In the genomic region with DNA sequence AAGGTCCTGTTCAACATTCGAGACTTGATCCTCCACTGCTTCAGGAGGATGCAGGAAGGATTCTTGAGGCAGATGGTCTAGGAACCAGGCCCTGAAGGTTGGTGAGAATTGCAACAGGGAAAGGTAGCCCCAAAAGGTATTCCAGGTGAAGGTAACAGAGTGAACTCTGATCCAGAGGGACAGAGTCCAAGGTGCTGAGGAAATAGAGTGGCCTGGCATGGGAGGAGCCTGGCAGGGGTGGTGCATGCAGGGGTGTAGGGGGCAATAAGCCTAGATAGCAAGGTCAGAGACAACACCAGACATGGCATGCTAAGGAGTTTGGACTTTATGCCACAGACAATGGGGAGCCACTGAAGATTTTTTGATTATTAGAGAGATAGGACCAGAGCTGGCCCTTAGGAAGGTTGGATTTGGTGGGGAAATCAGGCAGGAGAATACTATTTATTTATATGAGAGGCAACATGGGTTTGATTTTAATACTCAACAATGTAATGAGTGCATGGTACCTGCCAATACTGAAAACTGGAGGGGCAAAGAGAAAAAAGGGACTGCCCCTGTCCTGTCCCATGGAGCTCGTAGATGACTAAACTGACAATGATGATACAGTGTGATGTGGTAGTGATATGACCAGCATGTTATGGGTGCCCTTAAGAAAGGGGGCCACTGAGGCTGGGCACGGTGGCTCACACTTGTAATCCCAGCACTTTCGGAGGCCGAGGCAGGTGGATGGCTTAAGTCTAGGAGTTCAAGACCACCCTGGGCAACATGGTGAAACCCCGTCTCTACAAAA, we compare ENCODE assay signal across 20 cellular contexts. TPM values are rescaled to one million over a fixed set of nuclear protein-coding genes. Genes with fewer than 3 reads are reported as not detected.
DNase-seq lines count a peak whose midpoint lies in the region; ATAC-seq, FAIRE-seq and TF ChIP-seq lines count a peak whose summit lies in the region.
"Had no signal": no experiment of that assay in that cellular context is flagged by ENCODE, and none has a peak within 500 bp of the region (broad histone marks: within the 10 kb centered on the region; RNA-seq: fewer than 3 reads in every experiment).

No MANE protein-coding gene starts in this region.

- H3K79me2 ChIP-seq in PC-9 (ENCODE audit: low read depth) = no peaks in the 10 kb centered on the region

- no peak overlapping the region for H3K4me3 ChIP-seq in PC-9
- H3K4me3 ChIP-seq: smooth muscle cell, thoracic aorta had no signal

- peak; percentile 15 for DNase-seq in activated naive CD4-positive, alpha-beta T cell treated with anti-CD3 and anti-CD28 coated beads for 36 hours
- DNase-seq in activated naive CD4-positive, alpha-beta T cell treated with Interleukin-2 at 50 U/mL for 16 hours = no peak
- DNase-seq in PC-9 = no peak
- DNase-seq in left lobe of liver (ENCODE audit: low spot score) = no peak
- no peak for DNase-seq in stimulated activated effector memory CD8-positive, alpha-beta T cell treated with anti-CD3 and anti-CD28 coated beads, Interleukin-12 subunit alpha, Interleukin-12 subunit beta, amount 100 ng/mL, for 72 hours (ENCODE audit: low spot score in 2 of 2)
- DNase-seq in GM19239 (ENCODE audit: insufficient read length, low spot score) = no peak
- DNase-seq in epidermal melanocyte (ENCODE audit: insufficient read length, low spot score) = no peak
- DNase-seq: activated effector memory CD4-positive, alpha-beta T cell treated with anti-CD3 and anti-CD28 coated beads, Interleukin-2, amount 50 U/mL, for 16 hours; cortex of kidney; DND-41; NCI-H1694 treated with DMSO at 0.1 percent for 48 hours; NCI-H2171; NCI-H526 had no signal

- no peaks in the 10 kb centered on the region for H3K36me3 Mint-ChIP-seq in activated naive CD4-positive, alpha-beta T cell treated with anti-CD3 and anti-CD28 coated beads for 36 hours (ENCODE audit: low read depth)
- no peaks in the 10 kb centered on the region for H3K36me3 Mint-ChIP-seq in stimulated activated effector memory CD8-positive, alpha-beta T cell treated with anti-CD3 and anti-CD28 coated beads, Interleukin-12 subunit alpha, Interleukin-12 subunit beta, amount 100 ng/mL, for 72 hours
- H3K36me3 Mint-ChIP-seq: stimulated activated memory B cell treated with anti-CD40 and anti-IgM and Interleukin-4, amounts not matched to agents 10 μg/mL and 1 μg/mL and 100 μg/mL, for 72 hours had no signal

- FAIRE-seq in GM19239 (lab: Jason Lieb, UNC) = no peak
- FAIRE-seq: H54, keratinocyte had no signal

- H3F3A ChIP-seq in PC-9 (ENCODE audit: insufficient read depth, low read depth) = peaks cover 60% of the 10 kb centered on the region

- H3K27me3 ChIP-seq in PC-9 (ENCODE audit: insufficient read depth, low read depth) = no peaks in the 10 kb centered on the region

- H3K4me1 Mint-ChIP-seq in activated naive CD4-positive, alpha-beta T cell treated with anti-CD3 and anti-CD28 coated beads for 36 hours (ENCODE audit: low read depth) = peaks cover 36% of the 10 kb centered on the region
- peaks cover 66% of the 10 kb centered on the region for H3K4me1 Mint-ChIP-seq in stimulated activated effector memory CD8-positive, alpha-beta T cell treated with anti-CD3 and anti-CD28 coated beads, Interleukin-12 subunit alpha, Interleukin-12 subunit beta, amount 100 ng/mL, for 72 hours

- intact Hi-C loops in activated naive CD4-positive, alpha-beta T cell treated with anti-CD3 and anti-CD28 coated beads for 36 hours (cut with micrococcal nuclease) = no loop called here
- intact Hi-C loops in PC-9 (cut with micrococcal nuclease; ENCODE audit: unreplicated experiment) = no loop called here

- no peak overlapping the region for H3K4me3 Mint-ChIP-seq in activated naive CD4-positive, alpha-beta T cell treated with anti-CD3 and anti-CD28 coated beads for 36 hours
- H3K4me3 Mint-ChIP-seq in stimulated activated effector memory CD8-positive, alpha-beta T cell treated with anti-CD3 and anti-CD28 coated beads, Interleukin-12 subunit alpha, Interleukin-12 subunit beta, amount 100 ng/mL, for 72 hours = no peak overlapping the region
- H3K4me3 Mint-ChIP-seq: stimulated activated memory B cell treated with anti-CD40 and anti-IgM and Interleukin-4, amounts not matched to agents 10 μg/mL and 1 μg/mL and 100 μg/mL, for 72 hours had no signal

- H2AFZ ChIP-seq in PC-9 = no peak overlapping the region

- CTCF ChIA-PET in activated naive CD4-positive, alpha-beta T cell treated with anti-CD3 and anti-CD28 coated beads for 36 hours (lab: Charles Lee) = no interaction called here
- CTCF ChIA-PET in PC-9 (lab: Charles Lee) = no interaction called here

- H3K9me3 Mint-ChIP-seq in activated naive CD4-positive, alpha-beta T cell treated with anti-CD3 and anti-CD28 coated beads for 36 hours = no peaks in the 10 kb centered on the region
- no peaks in the 10 kb centered on the region for H3K9me3 Mint-ChIP-seq in stimulated activated effector memory CD8-positive, alpha-beta T cell treated with anti-CD3 and anti-CD28 coated beads, Interleukin-12 subunit alpha, Interleukin-12 subunit beta, amount 100 ng/mL, for 72 hours
- H3K9me3 Mint-ChIP-seq: stimulated activated memory B cell treated with anti-CD40 and anti-IgM and Interleukin-4, amounts not matched to agents 10 μg/mL and 1 μg/mL and 100 μg/mL, for 72 hours had no signal

- ATAC-seq in left lobe of liver (peak; percentile 34), HG03097 (IDR thresholded peaks at IDR 0.05; ENCODE audit: low FRiP score, unreplicated experiment) (no peak)
- ATAC-seq in stimulated activated effector memory CD8-positive, alpha-beta T cell treated with anti-CD3 and anti-CD28 coated beads, Interleukin-12 subunit alpha, Interleukin-12 subunit beta, amount 100 ng/mL, for 72 hours = peak; percentile 83
- ATAC-seq: stimulated activated memory B cell treated with anti-CD40 and anti-IgM and Interleukin-4, amounts not matched to agents 10 μg/mL and 1 μg/mL and 100 μg/mL, for 72 hours had no signal

- POLR2A ChIA-PET in PC-9 (lab: Charles Lee; ENCODE audit: unreplicated experiment) = interaction anchor here (0.8 kb wide), 1 partner anchor 72 kb away, joined by 5 read pairs; no protein-coding TSS in a partner anchor

- H3K36me3 ChIP-seq in PC-9 (ENCODE audit: low read depth) = no peaks in the 10 kb centered on the region
- H3K36me3 ChIP-seq: thoracic aorta had no signal

- H4K20me1 ChIP-seq in PC-9 (ENCODE audit: insufficient read depth) = no peaks in the 10 kb centered on the region

- H3K27me3 Mint-ChIP-seq in activated naive CD4-positive, alpha-beta T cell treated with anti-CD3 and anti-CD28 coated beads for 36 hours (ENCODE audit: low read depth) = no peaks in the 10 kb centered on the region
- H3K27me3 Mint-ChIP-seq: stimulated activated memory B cell treated with anti-CD40 and anti-IgM and Interleukin-4, amounts not matched to agents 10 μg/mL and 1 μg/mL and 100 μg/mL, for 72 hours had no signal

- no peak overlapping the region for H3K27ac Mint-ChIP-seq in activated naive CD4-positive, alpha-beta T cell treated with anti-CD3 and anti-CD28 coated beads for 36 hours
- no peak overlapping the region for H3K27ac Mint-ChIP-seq in stimulated activated effector memory CD8-positive, alpha-beta T cell treated with anti-CD3 and anti-CD28 coated beads, Interleukin-12 subunit alpha, Interleukin-12 subunit beta, amount 100 ng/mL, for 72 hours
- H3K27ac Mint-ChIP-seq: stimulated activated memory B cell treated with anti-CD40 and anti-IgM and Interleukin-4, amounts not matched to agents 10 μg/mL and 1 μg/mL and 100 μg/mL, for 72 hours had no signal

- peaks cover 85% of the 10 kb centered on the region for H3K4me1 ChIP-seq in PC-9 (replicated peaks; ENCODE audit: insufficient read depth)

- BruUV-seq in PC-9 (replicated peaks; lab: Mats Ljungman, UMichigan) = no TSS peak

- peak overlapping the region; percentile 30 for H3K4me2 ChIP-seq in PC-9
- H3K4me2 ChIP-seq: KMS-11, smooth muscle cell had no signal

- H3K9me2 ChIP-seq in PC-9 (ENCODE audit: insufficient read depth) = no peaks in the 10 kb centered on the region

- no peaks in the 10 kb centered on the region for H3K9me3 ChIP-seq in PC-9 (ENCODE audit: insufficient read depth, low read depth)
- H3K9me3 ChIP-seq: thoracic aorta had no signal

- no peak overlapping the region for H3K27ac ChIP-seq in PC-9
- H3K27ac ChIP-seq: KMS-11, thoracic aorta had no signal

- TF ChIP-seq CTCF in PC-9 (conservative IDR thresholded peaks at IDR 0.05) = no peak

RNA-seq across cellular contexts. Expression of gene TMED10, which starts 50.5 kb away (rescaled TPM):
- total RNA-seq in activated naive CD4-positive, alpha-beta T cell treated with anti-CD3 and anti-CD28 coated beads for 36 hours = 100 to 1,000 TPM; 151 to 156 TPM
- 709 and 770 TPM in 2 replicates for total RNA-seq in PC-9 (2021)
- total RNA-seq in left lobe of liver = 275 TPM

RNA-seq across cellular contexts. Expression of gene FOS, which starts 51.7 kb away (rescaled TPM):
- 10 to 100 TPM; 34.5 to 35.7 TPM for total RNA-seq in activated naive CD4-positive, alpha-beta T cell treated with anti-CD3 and anti-CD28 coated beads for 36 hours
- total RNA-seq in PC-9 (2021) (84.6 and 154 TPM in 2 replicates), left lobe of liver (13.1 TPM)
